In genomic region chr10:125900963-125901362, GRCh38 we compare ENCODE assay signal across 1 cellular context. TPM values are rescaled to one million over a fixed set of nuclear protein-coding genes. Genes with fewer than 3 reads are reported as not detected.
"Had no signal": no experiment of that assay in that cellular context is flagged by ENCODE, and none has a peak within 500 bp of the region (broad histone marks: within the 10 kb centered on the region; RNA-seq: fewer than 3 reads in every experiment).

No MANE protein-coding gene starts in this region.

RNA-seq across cellular contexts. Expression of gene FANK1, which starts 4.6 kb away (rescaled TPM):
- total RNA-seq: T-helper 1 cell treated with Interleukin-12 subunit alpha and Interleukin-12 subunit beta and Interleukin-4 antibody, amounts not matched to agents 30 ng/mL and 1 ng/mL, for 36 hours had no signal
